ENCODE assay signal across 32 cellular contexts in the genomic region with DNA sequence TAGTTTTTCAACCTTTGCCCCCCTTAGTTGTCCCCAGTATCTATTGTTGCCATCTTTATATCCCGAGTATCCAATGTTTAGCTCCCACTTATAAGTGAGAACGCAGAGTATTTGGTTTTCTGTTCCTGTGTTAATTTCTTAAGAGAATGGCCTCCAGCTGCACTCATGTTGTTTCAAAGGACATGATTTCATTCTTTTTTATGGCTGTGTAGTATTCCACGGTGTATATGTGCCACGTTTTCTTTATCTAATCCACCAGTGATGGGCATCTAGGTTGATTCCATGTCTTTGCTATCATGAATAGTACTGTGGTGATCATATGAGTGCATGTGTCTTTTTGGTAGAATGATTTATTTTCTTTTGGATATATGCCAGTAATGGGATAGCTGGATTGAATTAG.
DNase-seq lines count a peak whose midpoint lies in the region; ATAC-seq, FAIRE-seq and TF ChIP-seq lines count a peak whose summit lies in the region.
"Had no signal": no experiment of that assay in that cellular context is flagged by ENCODE, and none has a peak within 500 bp of the region (broad histone marks: within the 10 kb centered on the region; RNA-seq: fewer than 3 reads in every experiment).

No MANE protein-coding gene starts in this region.

- TF ChIP-seq EP300 in K562 (IDR thresholded peaks at IDR 0.05; ENCODE audit: low read length), result no peak

- WGBS in K562 (ENCODE audit: insufficient coverage, low coverage, missing lambda C conversion rate), result 5% methylated on average over 4 of the region's 4 CpGs

- H3K9me3 ChIP-seq in HEK293 (ENCODE audit: control insufficient read depth, insufficient read depth, low read depth, low read length) (no peaks in the 10 kb centered on the region), Karpas-422 (ENCODE audit: low read length) (peaks cover 5% of the 10 kb centered on the region; the same call in 1 of the 2 replicates), K562 (replicated peaks; ENCODE audit: control insufficient read depth, insufficient read depth, low read depth, low read length) (no peaks in the 10 kb centered on the region)
- H3K9me3 ChIP-seq: BE2C, Caco-2 had no signal

- CTCF ChIA-PET in HEK293 (lab: Yijun Ruan, JAX) (interaction anchor here (0.6 to 1.4 kb wide), 3 partner anchors 14 to 100 kb away, joined by 3 to 4 read pairs (median 4); no protein-coding TSS in a partner anchor), K562 (lab: Yijun Ruan, JAX; ENCODE audit: low intra/inter-chr PET ratio) (no interaction called here)

- TF ChIP-seq RAD21 in K562 (CRISPR knock-in tag; conservative IDR thresholded peaks at IDR 0.05 in 1 of 2, IDR thresholded peaks at IDR 0.05 in 1 of 2), result no peak

- TF ChIP-seq POLR2A in K562 (conservative IDR thresholded peaks at IDR 0.05), result no peak

- H3K36me3 ChIP-seq in HEK293 (ENCODE audit: control insufficient read depth in 2 of 2, insufficient read depth in 1 of 2, low read length in 2 of 2), result no peaks in the 10 kb centered on the region
- peaks cover 17% of the 10 kb centered on the region for H3K36me3 ChIP-seq in Karpas-422 (ENCODE audit: insufficient read depth, low read length)
- H3K36me3 ChIP-seq in K562 (ENCODE audit: control insufficient read depth, insufficient read depth, low read length), result no peaks in the 10 kb centered on the region
- H3K36me3 ChIP-seq: BE2C, BLaER1 had no signal

- H3K4me1 ChIP-seq in HEK293 (ENCODE audit: control insufficient read depth, insufficient read depth, low read length) (no peaks in the 10 kb centered on the region), Karpas-422 (ENCODE audit: low read length) (peaks cover 33% of the 10 kb centered on the region), K562 (replicated peaks in 1 of 2; ENCODE audit: control insufficient read depth in 2 of 2, insufficient read depth in 2 of 2, low read length in 2 of 2) (no peaks in the 10 kb centered on the region)
- H3K4me1 ChIP-seq: A549; BLaER1; BLaER1 treated with 17β-estradiol and CSF1 and Interleukin-3, amounts not matched to agents 10 nM and 100 nM; Caco-2 had no signal

- in situ Hi-C loops in K562 (cut with MboI), result no loop called here

- POLR2A ChIA-PET in HEK293 (lab: Yijun Ruan, JAX), result no interaction called here
- POLR2A ChIA-PET in K562 (lab: Yijun Ruan, JAX), result no interaction called here

- no peaks in the 10 kb centered on the region for H3K79me2 ChIP-seq in Karpas-422 (ENCODE audit: low read length)
- no peaks in the 10 kb centered on the region for H3K79me2 ChIP-seq in K562 (ENCODE audit: control insufficient read depth, insufficient read depth, low read length)

- no TSS peak for BruUV-seq in K562 (replicated peaks; lab: Mats Ljungman, UMichigan)

- no peak for ATAC-seq in K562
- no peak for ATAC-seq in HG02798 (IDR thresholded peaks at IDR 0.05; ENCODE audit: poor library complexity, unreplicated experiment)
- ATAC-seq: A549; CD8-positive, alpha-beta T cell had no signal

- no peak for FAIRE-seq in K562 (lab: Jason Lieb, UNC)
- FAIRE-seq: A204.1, A549, D721Med had no signal

- intact Hi-C loops in K562 (cut with micrococcal nuclease), result no loop called here

- H3K9ac ChIP-seq in Karpas-422 (ENCODE audit: low read length) (no peak overlapping the region), K562 (ENCODE audit: insufficient read depth in 1 of 2, low read depth in 2 of 2, low read length in 2 of 2) (no peak overlapping the region)
- H3K9ac ChIP-seq: BLaER1; BLaER1 treated with 17β-estradiol and CSF1 and Interleukin-3, amounts not matched to agents 10 nM and 100 nM had no signal

- TF ChIP-seq CTCF in HEK293 (tag by site-specific recombination; IDR thresholded peaks at IDR 0.05), result no peak
- no peak for TF ChIP-seq CTCF in K562 (IDR thresholded peaks at IDR 0.05 in 2 of 3, conservative IDR thresholded peaks at IDR 0.05 in 1 of 3; ENCODE audit: insufficient read depth in 2 of 3, low read depth in 1 of 3, low read length in 3 of 3)

- DNase-seq in Karpas-422 (no peak), K562 (ENCODE audit: extremely low read depth in 1 of 4, low spot score in 3 of 4) (no peak), DMS153 treated with DMSO at 0.1 percent for 48 hours (lab: John Stamatoyannopoulos, UW; ENCODE audit: unreplicated experiment) (no peak), COR-L47 (lab: John Stamatoyannopoulos, UW) (no peak)
- DNase-seq: 8988T; ACHN; AML-193; BE2C; C1 segment of cervical spinal cord; Caco-2; Calu3; CD4-positive, alpha-beta memory T cell; CD4-positive, alpha-beta T cell; CD4-positive, CD25-positive, alpha-beta regulatory T cell; CD8-positive, alpha-beta memory T cell; CD8-positive, alpha-beta T cell; DMS 273 treated with DMSO at 0.1 percent for 48 hours; DMS153; DMS53; DMS79; DMS79 treated with DMSO at 0.1 percent for 48 hours; DND-41; EL had no signal

- H2AFZ ChIP-seq in Karpas-422 (ENCODE audit: low read length) (no peak overlapping the region), K562 (ENCODE audit: low read depth, low read length) (no peak overlapping the region)

- no peak overlapping the region for H3K27ac ChIP-seq in HEK293 (ENCODE audit: extremely low read depth, low read depth, low read length)
- 0 out of 2 replicates have a peak overlapping the region, but pooled peaks have one; percentile 89 for H3K27ac ChIP-seq in Karpas-422 (ENCODE audit: low read length)
- H3K27ac ChIP-seq in K562 (ENCODE audit: extremely low read depth, low read depth, low read length), result no peak overlapping the region
- H3K27ac ChIP-seq: 22Rv1; A549; BLaER1; BLaER1 treated with 17β-estradiol and CSF1 and Interleukin-3, amounts not matched to agents 10 nM and 100 nM; C4-2B had no signal

- H3K9me1 ChIP-seq in K562 (ENCODE audit: control insufficient read depth, insufficient read depth, low read length), result no peaks in the 10 kb centered on the region

- H3K27me3 ChIP-seq in Karpas-422 (ENCODE audit: low read length) (no peaks in the 10 kb centered on the region), K562 (ENCODE audit: control insufficient read depth in 2 of 2, insufficient read depth in 2 of 2, low read length in 2 of 2) (peaks cover 3 to 4% of the 10 kb centered on the region in 2 experiments; a peak in 3 of 5 replicates)
- H3K27me3 ChIP-seq: BE2C; BLaER1; BLaER1 treated with 17β-estradiol and CSF1 and Interleukin-3, amounts not matched to agents 10 nM and 100 nM had no signal

- H3K4me3 ChIP-seq in HEK293 (ENCODE audit: low read depth, low read length) (no peak overlapping the region), Karpas-422 (ENCODE audit: low read length) (no peak overlapping the region), K562 (no peak overlapping the region)
- H3K4me3 ChIP-seq: A549; BLaER1; BLaER1 treated with 17β-estradiol and CSF1 and Interleukin-3, amounts not matched to agents 10 nM and 100 nM had no signal

- H3K4me2 ChIP-seq in Karpas-422 (ENCODE audit: low read depth, low read length, poor library complexity, severe bottlenecking), result no peak overlapping the region
- H3K4me2 ChIP-seq in K562 (ENCODE audit: insufficient read depth, low read length), result no peak overlapping the region
- H3K4me2 ChIP-seq: A549; BLaER1; BLaER1 treated with 17β-estradiol and CSF1 and Interleukin-3, amounts not matched to agents 10 nM and 100 nM had no signal

- H3K9me2 ChIP-seq in Karpas-422 (replicated peaks; ENCODE audit: insufficient read depth, low read length), result no peaks in the 10 kb centered on the region

- no peaks in the 10 kb centered on the region for H4K20me1 ChIP-seq in Karpas-422 (ENCODE audit: insufficient read depth, low read depth, low read length)
- no peaks in the 10 kb centered on the region for H4K20me1 ChIP-seq in K562 (replicated peaks; ENCODE audit: control insufficient read depth, insufficient read depth, low read length)
- H4K20me1 ChIP-seq: BLaER1; BLaER1 treated with 17β-estradiol and CSF1 and Interleukin-3, amounts not matched to agents 10 nM and 100 nM had no signal

TF ChIP-seq in HEK293, 187 proteins besides CTCF, POLR2A, EP300 and RAD21 (continues in another document):
- TF ChIP-seq ZNF48 (tag by site-specific recombination; IDR thresholded peaks at IDR 0.05), result no peak
- no peak for TF ChIP-seq ZNF2 (tag by site-specific recombination; IDR thresholded peaks at IDR 0.05)
- no peak for TF ChIP-seq ZNF664 (tag by site-specific recombination; IDR thresholded peaks at IDR 0.05)

TF ChIP-seq in K562, 482 proteins besides CTCF, POLR2A, EP300 and RAD21:
- TF ChIP-seq KLF16 (IDR thresholded peaks at IDR 0.05) (no peak), ZNF146 (CRISPR knock-in tag; IDR thresholded peaks at IDR 0.05; ENCODE audit: unreplicated experiment) (peak; percentile 64), SLC30A9 (CRISPR knock-in tag; IDR thresholded peaks at IDR 0.05) (no peak), NFIC (IDR thresholded peaks at IDR 0.05) (peak; percentile 42; the same call in 1 of the 2 replicates)
